Comparison of ENCODE assay signal across 16 cellular contexts in genomic region chr20:18984238-18985200, GRCh38.
DNase-seq lines count a peak whose midpoint lies in the region; ATAC-seq, FAIRE-seq and TF ChIP-seq lines count a peak whose summit lies in the region.
"Had no signal": no experiment of that assay in that cellular context is flagged by ENCODE, and none has a peak within 500 bp of the region (broad histone marks: within the 10 kb centered on the region; RNA-seq: fewer than 3 reads in every experiment).

No MANE protein-coding gene starts in this region.

- H2AFZ ChIP-seq in Karpas-422 (ENCODE audit: low read length), result no peak overlapping the region
- H2AFZ ChIP-seq in GM12878 (ENCODE audit: control insufficient read depth, low read depth, low read length), result no peak overlapping the region

- no peak overlapping the region for H3K18ac ChIP-seq in mesendoderm (ENCODE audit: low read length)

- H3K4me1 ChIP-seq in Karpas-422 (ENCODE audit: low read length) (peaks cover 5% of the 10 kb centered on the region), GM12878 (ENCODE audit: control insufficient read depth, insufficient read depth, low read length) (no peaks in the 10 kb centered on the region), mesendoderm (ENCODE audit: control insufficient read depth, low read depth, low read length) (peaks cover 3% of the 10 kb centered on the region)

- H3K4me3 ChIP-seq in Karpas-422 (ENCODE audit: low read length) (no peak overlapping the region), GM12878 (no peak overlapping the region), mesendoderm (ENCODE audit: low read length) (no peak overlapping the region)
- H3K4me3 ChIP-seq: thoracic aorta had no signal

- no peaks in the 10 kb centered on the region for H3K79me1 ChIP-seq in mesendoderm (ENCODE audit: low read length)

- H2BK5ac ChIP-seq in mesendoderm (ENCODE audit: low read length), result no peak overlapping the region

- H3K79me2 ChIP-seq in Karpas-422 (ENCODE audit: low read length) (no peaks in the 10 kb centered on the region), GM12878 (ENCODE audit: control insufficient read depth, insufficient read depth, low read length) (no peaks in the 10 kb centered on the region), mesendoderm (ENCODE audit: control insufficient read depth, insufficient read depth, low read length) (no peaks in the 10 kb centered on the region)

- WGBS in GM12878 (ENCODE audit: insufficient coverage, insufficient replicate concordance, low lambda C conversion rate, missing lambda C conversion rate), result 28% methylated on average over 13 of the region's 13 CpGs
- WGBS in mesendoderm (ENCODE audit: extremely low coverage, insufficient coverage, low lambda C conversion rate), result no CpG with 5 or more reads among the region's 13 CpGs

- no TSS peak for BruUV-seq in GM12878 (replicated peaks; lab: Mats Ljungman, UMichigan)

- no peaks in the 10 kb centered on the region for H4K20me1 ChIP-seq in Karpas-422 (ENCODE audit: insufficient read depth, low read depth, low read length)
- H4K20me1 ChIP-seq in GM12878 (ENCODE audit: control insufficient read depth, insufficient read depth), result no peaks in the 10 kb centered on the region

- no peak overlapping the region for H2AK5ac ChIP-seq in mesendoderm (ENCODE audit: low read length)

- no peak overlapping the region for H3K23ac ChIP-seq in mesendoderm (ENCODE audit: low read length)

- TF ChIP-seq RAD21 in GM12878 (IDR thresholded peaks at IDR 0.05; ENCODE audit: insufficient read depth, low read depth, low read length), result no peak

- no peak overlapping the region for H3K4me2 ChIP-seq in Karpas-422 (ENCODE audit: low read depth, low read length, poor library complexity, severe bottlenecking)
- H3K4me2 ChIP-seq in GM12878 (ENCODE audit: control insufficient read depth, insufficient read depth), result no peak overlapping the region
- H3K4me2 ChIP-seq in mesendoderm (ENCODE audit: low read length), result no peak overlapping the region

- H2BK15ac ChIP-seq in mesendoderm (replicated peaks; ENCODE audit: low read depth), result no peak overlapping the region

- H3K4me1 Mint-ChIP-seq in mesothelial cell of epicardium, result peaks cover 3% of the 10 kb centered on the region

- SMC1A ChIA-PET in GM12878 (lab: Charles Lee; ENCODE audit: uncharacterized antibody, unreplicated experiment), result interaction anchor here (0.7 to 1.2 kb wide), 4 partner anchors 42 to 679 kb away, joined by 3 to 4 read pairs (median 3); no protein-coding TSS in a partner anchor

- H3K4me3 Mint-ChIP-seq in mesothelial cell of epicardium, result no peak overlapping the region

- POLR2A ChIA-PET in GM12878 (lab: Charles Lee), result no interaction called here

- H4K8ac ChIP-seq in mesendoderm (ENCODE audit: low read depth, low read length), result no peak overlapping the region

- no peak overlapping the region for H2BK120ac ChIP-seq in mesendoderm (ENCODE audit: low read depth, low read length)

- CTCF ChIA-PET in GM12878 (lab: Yijun Ruan, JAX), result interaction anchor here (0.7 kb wide), 1 partner anchor 679 kb away, joined by 3 read pairs; no protein-coding TSS in a partner anchor

- H3K27ac Mint-ChIP-seq in mesothelial cell of epicardium, result no peak overlapping the region

- DNase-seq in Ammon's horn (ENCODE audit: low spot score) (peak; percentile 41), Karpas-422 (peak; percentile 32), GM12878 (ENCODE audit: low read depth, low spot score) (no peak), mesendoderm (peak; percentile 16), COLO668 (lab: John Stamatoyannopoulos, UW; ENCODE audit: unreplicated experiment) (no peak), mesothelial cell of epicardium (ENCODE audit: low spot score in 2 of 2, unreplicated experiment in 2 of 2) (no peak), EL (no peak)
- DNase-seq: activated naive CD4-positive, alpha-beta T cell treated with anti-CD3 and anti-CD28 coated beads, Interleukin-2, amount 50 U/mL, for 16 hours; cerebellar nuclear complex; GOT3; KG1; kidney; occipital lobe had no signal

- H3K4ac ChIP-seq in mesendoderm (ENCODE audit: low read depth, low read length), result no peak overlapping the region

- H3K27me3 Mint-ChIP-seq in mesothelial cell of epicardium (ENCODE audit: low read depth), result no peaks in the 10 kb centered on the region

- no peaks in the 10 kb centered on the region for H3K36me3 Mint-ChIP-seq in mesothelial cell of epicardium

- no peak for TF ChIP-seq EP300 in GM12878 (IDR thresholded peaks at IDR 0.05; ENCODE audit: borderline replicate concordance in 1 of 2, control insufficient read depth in 1 of 2, low read depth in 2 of 2, low read length in 2 of 2)

- no peak overlapping the region for H3K56ac ChIP-seq in mesendoderm (ENCODE audit: low read length)

- TF ChIP-seq CTCF in GM12878 (IDR thresholded peaks at IDR 0.05 in 2 of 3, conservative IDR thresholded peaks at IDR 0.05 in 1 of 3; ENCODE audit: control insufficient read depth in 2 of 3, extremely low read depth in 1 of 3, insufficient read depth in 1 of 3, low read depth in 3 of 3, low read length in 3 of 3) (no peak), mesothelial cell of epicardium (IDR thresholded peaks at IDR 0.05; ENCODE audit: unreplicated experiment) (no peak)

- H3K9me3 Mint-ChIP-seq in mesothelial cell of epicardium, result no peaks in the 10 kb centered on the region

- FAIRE-seq in GM12878 (lab: Jason Lieb, UNC), result no peak
- FAIRE-seq: G401.6, kidney had no signal

- RAD21 ChIA-PET in GM12878 (lab: Charles Lee; ENCODE audit: unreplicated experiment), result interaction anchor here (1.3 kb wide), 1 partner anchor 352 kb away, joined by 4 read pairs; no protein-coding TSS in a partner anchor

- H3K36me3 ChIP-seq in Karpas-422 (ENCODE audit: insufficient read depth, low read length), result no peaks in the 10 kb centered on the region
- H3K36me3 ChIP-seq in GM12878 (ENCODE audit: control insufficient read depth in 2 of 2, insufficient read depth in 2 of 2, low read length in 1 of 2), result no peaks in the 10 kb centered on the region
- H3K36me3 ChIP-seq in mesendoderm (ENCODE audit: control insufficient read depth, insufficient read depth, low read length), result no peaks in the 10 kb centered on the region
- H3K36me3 ChIP-seq: thoracic aorta had no signal

- H3K9me2 ChIP-seq in Karpas-422 (replicated peaks; ENCODE audit: insufficient read depth, low read length), result no peaks in the 10 kb centered on the region

- H3K27me3 ChIP-seq in Karpas-422 (ENCODE audit: low read length), result no peaks in the 10 kb centered on the region
- no peaks in the 10 kb centered on the region for H3K27me3 ChIP-seq in GM12878 (replicated peaks in 1 of 2; ENCODE audit: control insufficient read depth in 2 of 2, insufficient read depth in 2 of 2, low read length in 1 of 2)
- H3K27me3 ChIP-seq in mesendoderm (ENCODE audit: insufficient read depth, low read length, poor library complexity), result no peaks in the 10 kb centered on the region

- in situ Hi-C loops in GM12878 (cut with MboI), result no loop called here

- H3K27ac ChIP-seq in Karpas-422 (ENCODE audit: low read length) (no peak overlapping the region), GM12878 (ENCODE audit: control insufficient read depth, insufficient read depth) (no peak overlapping the region), mesendoderm (ENCODE audit: low read depth, low read length) (no peak overlapping the region)
- H3K27ac ChIP-seq: thoracic aorta had no signal

- intact Hi-C loops in GM12878 (cut with micrococcal nuclease; ENCODE audit: unreplicated experiment), result no loop called here

- ATAC-seq in GM12878 (peak; percentile 66), HG03354 (IDR thresholded peaks at IDR 0.05; ENCODE audit: poor library complexity, severe bottlenecking, unreplicated experiment) (no peak)

- TF ChIP-seq POLR2A in GM12878 (IDR thresholded peaks at IDR 0.05; ENCODE audit: low read depth, low read length), result no peak

- no peak overlapping the region for H4K5ac ChIP-seq in mesendoderm (ENCODE audit: low read length)

- H3K9ac ChIP-seq in Karpas-422 (ENCODE audit: low read length), result no peak overlapping the region
- no peak overlapping the region for H3K9ac ChIP-seq in GM12878 (ENCODE audit: control insufficient read depth, insufficient read depth, low read length)
- no peak overlapping the region for H3K9ac ChIP-seq in mesendoderm (ENCODE audit: low read length)

- no peaks in the 10 kb centered on the region for H3K9me3 ChIP-seq in Karpas-422 (ENCODE audit: low read length)
- H3K9me3 ChIP-seq in GM12878 (replicated peaks; ENCODE audit: control insufficient read depth, insufficient read depth, low read length), result no peaks in the 10 kb centered on the region
- H3K9me3 ChIP-seq: thoracic aorta had no signal

TF ChIP-seq in GM12878, 131 proteins besides CTCF, POLR2A, EP300 and RAD21 (continues in another document):
- TF ChIP-seq IKZF1 (conservative IDR thresholded peaks at IDR 0.05), result 0 out of 2 replicates have a peak, but pooled peaks have one; percentile 18
- TF ChIP-seq CREM (IDR thresholded peaks at IDR 0.05; ENCODE audit: low read depth), result 0 out of 2 replicates have a peak, but pooled peaks have one; percentile 14
- peak in 1 of 2 experiments; percentile 34; a peak in 1 of 3 replicates for TF ChIP-seq EGR1 (IDR thresholded peaks at IDR 0.05; ENCODE audit: borderline replicate concordance in 1 of 2, low read depth in 2 of 2, low read length in 2 of 2)
- no peak for TF ChIP-seq MYB (IDR thresholded peaks at IDR 0.05; ENCODE audit: borderline replicate concordance, low read depth, low read length)
- TF ChIP-seq TAF1 (IDR thresholded peaks at IDR 0.05; ENCODE audit: borderline replicate concordance, low read depth, low read length), result no peak
- TF ChIP-seq FOS (IDR thresholded peaks at IDR 0.05; ENCODE audit: borderline replicate concordance, extremely low read depth, insufficient read length), result no peak
- TF ChIP-seq GABPA (IDR thresholded peaks at IDR 0.05; ENCODE audit: low read depth), result no peak

Comparison
In these comparisons a context has a peak if more than half of its experiments do, and no peak if none do; other contexts are left out.
1. DNase-seq: peak in Ammon's horn (single experiment), Karpas-422 (single experiment) and mesendoderm (single experiment); none in GM12878 (single experiment), COLO668 (single experiment), mesothelial cell of epicardium (0 of 2) and EL (single experiment).